In genomic region chr4:4784379-4784778, GRCh38 we compare ENCODE assay signal across 26 cellular contexts.
DNase-seq lines count a peak whose midpoint lies in the region; ATAC-seq and TF ChIP-seq lines count a peak whose summit lies in the region.
"Had no signal": no experiment of that assay in that cellular context is flagged by ENCODE, and none has a peak within 500 bp of the region (broad histone marks: within the 10 kb centered on the region; RNA-seq: fewer than 3 reads in every experiment).

No MANE protein-coding gene starts in this region.

- no peak for TF ChIP-seq CTCF in heart left ventricle (IDR thresholded peaks at IDR 0.05)

- peaks cover 17% of the 10 kb centered on the region for H3K9me3 Mint-ChIP-seq in activated naive CD4-positive, alpha-beta T cell treated with anti-CD3 and anti-CD28 coated beads for 36 hours

- no peak overlapping the region for H4K8ac ChIP-seq in mesendoderm (ENCODE audit: low read depth, low read length)

- no peak overlapping the region for H3K27ac Mint-ChIP-seq in activated naive CD4-positive, alpha-beta T cell treated with anti-CD3 and anti-CD28 coated beads for 36 hours
- H3K27ac Mint-ChIP-seq: B cell had no signal

- no peak overlapping the region for H3K27ac ChIP-seq in heart left ventricle
- no peak overlapping the region for H3K27ac ChIP-seq in mesendoderm (ENCODE audit: low read depth, low read length)
- H3K27ac ChIP-seq: 22Rv1, Peyer's patch had no signal

- H2BK5ac ChIP-seq in mesendoderm (ENCODE audit: low read length), result no peak overlapping the region

- no peaks in the 10 kb centered on the region for H3K27me3 Mint-ChIP-seq in activated naive CD4-positive, alpha-beta T cell treated with anti-CD3 and anti-CD28 coated beads for 36 hours (ENCODE audit: low read depth)

- no peaks in the 10 kb centered on the region for H3K79me1 ChIP-seq in mesendoderm (ENCODE audit: low read length)

- H3K4me1 ChIP-seq in heart left ventricle (no peaks in the 10 kb centered on the region), mesendoderm (ENCODE audit: control insufficient read depth, low read depth, low read length) (peaks cover 5% of the 10 kb centered on the region)
- H3K4me1 ChIP-seq: Peyer's patch had no signal

- no peak overlapping the region for H3K18ac ChIP-seq in mesendoderm (ENCODE audit: low read length)

- H3K4me1 Mint-ChIP-seq in activated naive CD4-positive, alpha-beta T cell treated with anti-CD3 and anti-CD28 coated beads for 36 hours (ENCODE audit: low read depth), result no peaks in the 10 kb centered on the region

- 46 to 56% (median 48%) methylated on average over 5 of the region's 5 CpGs for WGBS in heart left ventricle, 4 donors
- no CpG with 5 or more reads among the region's 5 CpGs for WGBS in mesendoderm (ENCODE audit: extremely low coverage, insufficient coverage, low lambda C conversion rate)

- H3K4me3 Mint-ChIP-seq in activated naive CD4-positive, alpha-beta T cell treated with anti-CD3 and anti-CD28 coated beads for 36 hours, result no peak overlapping the region
- H3K4me3 Mint-ChIP-seq: B cell, CD14-positive monocyte had no signal

- no peak overlapping the region for H2BK15ac ChIP-seq in mesendoderm (replicated peaks; ENCODE audit: low read depth)

- intact Hi-C loops in cardiac septum (cut with DNase I), result no loop called here
- intact Hi-C loops in heart left ventricle (cut with DNase I), result no loop called here
- intact Hi-C loops in activated naive CD4-positive, alpha-beta T cell treated with anti-CD3 and anti-CD28 coated beads for 36 hours (cut with micrococcal nuclease), result no loop called here

- peaks cover 0 to 3% (median 0%) of the 10 kb centered on the region in 9 donors for H3K27me3 ChIP-seq in heart left ventricle
- no peaks in the 10 kb centered on the region for H3K27me3 ChIP-seq in mesendoderm (ENCODE audit: insufficient read depth, low read length, poor library complexity)
- H3K27me3 ChIP-seq: Peyer's patch had no signal

- TF ChIP-seq POLR2A in heart left ventricle (IDR thresholded peaks at IDR 0.05), result no peak

- no peak overlapping the region for H2BK120ac ChIP-seq in mesendoderm (ENCODE audit: low read depth, low read length)

- no peaks in the 10 kb centered on the region for H3K79me2 ChIP-seq in mesendoderm (ENCODE audit: control insufficient read depth, insufficient read depth, low read length)

- H3K4me3 ChIP-seq in heart left ventricle (no peak overlapping the region), mesendoderm (ENCODE audit: low read length) (no peak overlapping the region)
- H3K4me3 ChIP-seq: K562, Peyer's patch had no signal

- no peak overlapping the region for H3K4ac ChIP-seq in mesendoderm (ENCODE audit: low read depth, low read length)

- no peak overlapping the region for H4K5ac ChIP-seq in mesendoderm (ENCODE audit: low read length)

- H3K36me3 ChIP-seq in heart left ventricle (no peaks in the 10 kb centered on the region), mesendoderm (ENCODE audit: control insufficient read depth, insufficient read depth, low read length) (no peaks in the 10 kb centered on the region)
- H3K36me3 ChIP-seq: Peyer's patch had no signal

- peaks cover 0 to 16% (median 8%) of the 10 kb centered on the region in 12 donors for H3K9me3 ChIP-seq in heart left ventricle

- DNase-seq in cardiac septum (ENCODE audit: low spot score) (peak; percentile 33), heart left ventricle (no peak), mesendoderm (peak; percentile 43), retina (peak; percentile 30), NOMO-1 treated with dmso at 0.1 percent for 144 hours (lab: John Stamatoyannopoulos, UW; ENCODE audit: unreplicated experiment) (no peak)
- DNase-seq in activated naive CD4-positive, alpha-beta T cell treated with anti-CD3 and anti-CD28 coated beads for 36 hours, result no peak
- DNase-seq: Calu3, DMS79 treated with DMSO at 0.1 percent for 48 hours, MV-4-11, NCI-H1105, NCI-H1436 treated with DMSO at 0.1 percent for 48 hours, NCI-H187 treated with DMSO at 0.1 percent for 48 hours, NCI-H2171 treated with DMSO at 0.1 percent for 48 hours, NCI-H446, NCI-H524 treated with DMSO at 0.1 percent for 48 hours, NCI-H774, OCI-M1, Peyer's patch, SIG-M5 had no signal

- ATAC-seq in heart left ventricle (no peak), SK-N-SH treated with all-trans-retinoic acid at 6 μM for 48 hours (no peak; the same call in 2 of the 3 replicates), GM21717 (IDR thresholded peaks at IDR 0.05; ENCODE audit: unreplicated experiment) (no peak)
- ATAC-seq: HepG2, K562 had no signal

- H3K56ac ChIP-seq in mesendoderm (ENCODE audit: low read length), result no peak overlapping the region

- H2AK5ac ChIP-seq in mesendoderm (ENCODE audit: low read length), result no peak overlapping the region

- no peak overlapping the region for H3K4me2 ChIP-seq in mesendoderm (ENCODE audit: low read length)

- no peaks in the 10 kb centered on the region for H3K36me3 Mint-ChIP-seq in activated naive CD4-positive, alpha-beta T cell treated with anti-CD3 and anti-CD28 coated beads for 36 hours (ENCODE audit: low read depth)
- H3K36me3 Mint-ChIP-seq: CD14-positive monocyte had no signal

- no peak overlapping the region for H3K23ac ChIP-seq in mesendoderm (ENCODE audit: low read length)

- CTCF ChIA-PET in activated naive CD4-positive, alpha-beta T cell treated with anti-CD3 and anti-CD28 coated beads for 36 hours (lab: Charles Lee), result interaction anchor here (0.6 to 0.7 kb wide), 2 partner anchors 23 to 100 kb away, joined by 3 read pairs; no protein-coding TSS in a partner anchor

- no peak overlapping the region for H3K9ac ChIP-seq in mesendoderm (ENCODE audit: low read length)

TF ChIP-seq in SK-N-SH treated with all-trans-retinoic acid at 6 μM for 48 hours, 23 proteins besides CTCF, POLR2A, EP300 and RAD21:
- TF ChIP-seq TCF4 (CRISPR knock-in tag; IDR thresholded peaks at IDR 0.05; ENCODE audit: borderline replicate concordance), result 0 out of 2 replicates have a peak, but pooled peaks have one; percentile 28
- no peak for TF ChIP-seq TSHZ2 (CRISPR knock-in tag; IDR thresholded peaks at IDR 0.05)

Comparison
In these comparisons a context has a peak if more than half of its experiments do, and no peak if none do; other contexts are left out.
1. DNase-seq: peak in cardiac septum (single experiment), mesendoderm (single experiment) and retina (single experiment); none in heart left ventricle (0 of 5), NOMO-1 treated with dmso at 0.1 percent for 144 hours (single experiment) and activated naive CD4-positive, alpha-beta T cell treated with anti-CD3 and anti-CD28 coated beads for 36 hours (single experiment).